ENCODE assay signal across 17 cellular contexts in genomic region chr4:41167191-41167590, GRCh38. TPM values are rescaled to one million over a fixed set of nuclear protein-coding genes. Genes with fewer than 3 reads are reported as not detected.
DNase-seq lines count a peak whose midpoint lies in the region; ATAC-seq, FAIRE-seq and TF ChIP-seq lines count a peak whose summit lies in the region.
"Had no signal": no experiment of that assay in that cellular context is flagged by ENCODE, and none has a peak within 500 bp of the region (broad histone marks: within the 10 kb centered on the region; RNA-seq: fewer than 3 reads in every experiment).

No MANE protein-coding gene starts in this region.

- H3K9me2 ChIP-seq in GM23338 (ENCODE audit: insufficient read depth), result no peaks in the 10 kb centered on the region

- peaks cover 21% of the 10 kb centered on the region for H3K4me1 ChIP-seq in GM23338 (ENCODE audit: insufficient read depth)
- no peaks in the 10 kb centered on the region for H3K4me1 ChIP-seq in astrocyte (ENCODE audit: insufficient read depth, low read length)
- H3K4me1 ChIP-seq in BE2C, result no peaks in the 10 kb centered on the region

- H3K4me2 ChIP-seq in GM23338 (no peak overlapping the region), astrocyte (ENCODE audit: low read length) (no peak overlapping the region)
- H3K4me2 ChIP-seq: KMS-11 had no signal

- DNase-seq in GM18507 (ENCODE audit: extremely low spot score, insufficient read length, low read depth) (no peak), GM23338 (ENCODE audit: low spot score) (no peak), astrocyte (ENCODE audit: low read depth) (no peak), BE2C (no peak), GOT3 (lab: John Stamatoyannopoulos, UW) (no peak)
- DNase-seq: ACHN; Calu3; CD4-positive, alpha-beta T cell; DMS79 treated with DMSO at 0.1 percent for 48 hours; GF-D8; GM23248; H9 had no signal

- H3F3A ChIP-seq in GM23338 (replicated peaks; ENCODE audit: low read depth), result no peaks in the 10 kb centered on the region

- TF ChIP-seq CTCF in GM23338 (conservative IDR thresholded peaks at IDR 0.05; ENCODE audit: low read depth in 2 of 2), result no peak
- no peak for TF ChIP-seq CTCF in astrocyte (IDR thresholded peaks at IDR 0.05; ENCODE audit: insufficient read depth, low read depth, low read length)
- TF ChIP-seq CTCF in BE2C (IDR thresholded peaks at IDR 0.05; ENCODE audit: low read depth, low read length), result no peak

- FAIRE-seq in GM18507 (lab: Jason Lieb, UNC) (peak; percentile 29), astrocyte (lab: Jason Lieb, UNC) (peak; percentile 32)
- FAIRE-seq: A204.1 had no signal

- H3K36me3 ChIP-seq in GM23338 (ENCODE audit: insufficient read depth) (no peaks in the 10 kb centered on the region), astrocyte (ENCODE audit: insufficient read depth, low read length) (no peaks in the 10 kb centered on the region), BE2C (no peaks in the 10 kb centered on the region)

- H3K27ac Mint-ChIP-seq in GM23338 (no peak overlapping the region), astrocyte (ENCODE audit: unreplicated experiment) (peak overlapping the region; percentile 8)
- H3K27ac Mint-ChIP-seq: CD4-positive, alpha-beta T cell had no signal

- H2AFZ ChIP-seq in GM23338 (no peak overlapping the region), astrocyte (ENCODE audit: low read depth, low read length) (no peak overlapping the region)
- H2AFZ ChIP-seq: GM23248 had no signal

- no peak overlapping the region for H3K27ac ChIP-seq in GM23338 (ENCODE audit: low read depth)
- no peak overlapping the region for H3K27ac ChIP-seq in astrocyte (ENCODE audit: low read depth, low read length)
- H3K27ac ChIP-seq: C4-2B, GM23248, KMS-11 had no signal

- H3K4me1 Mint-ChIP-seq in GM23338, result peaks cover 35% of the 10 kb centered on the region
- H3K4me1 Mint-ChIP-seq in astrocyte (ENCODE audit: low read depth, unreplicated experiment), result peaks cover 27% of the 10 kb centered on the region

- H3K79me2 ChIP-seq in GM23338 (replicated peaks; ENCODE audit: insufficient read depth) (peaks cover 23% of the 10 kb centered on the region), astrocyte (ENCODE audit: insufficient read depth, low read length) (peaks cover 89% of the 10 kb centered on the region)

- H3K27me3 Mint-ChIP-seq in GM23338 (ENCODE audit: insufficient read depth, low read depth, poor library complexity), result peaks cover 2% of the 10 kb centered on the region
- H3K27me3 Mint-ChIP-seq in astrocyte (ENCODE audit: low read depth, unreplicated experiment), result no peaks in the 10 kb centered on the region
- H3K27me3 Mint-ChIP-seq: CD4-positive, alpha-beta T cell had no signal

- H3K9me3 Mint-ChIP-seq in GM23338, result no peaks in the 10 kb centered on the region; the same call in 2 of the 3 replicates
- H3K9me3 Mint-ChIP-seq in astrocyte (ENCODE audit: unreplicated experiment), result peaks cover 4% of the 10 kb centered on the region
- H3K9me3 Mint-ChIP-seq: CD4-positive, alpha-beta T cell had no signal

- H3K4me3 ChIP-seq in GM23338, result no peak overlapping the region
- no peak overlapping the region for H3K4me3 ChIP-seq in astrocyte (ENCODE audit: insufficient read depth, low read depth, low read length)
- no peak overlapping the region for H3K4me3 ChIP-seq in BE2C (ENCODE audit: low read depth, low read length)
- H3K4me3 ChIP-seq: GM23248 had no signal

- no peaks in the 10 kb centered on the region for H3K9me3 ChIP-seq in astrocyte (ENCODE audit: insufficient read depth, low read depth, low read length)
- H3K9me3 ChIP-seq in BE2C, result no peaks in the 10 kb centered on the region

- ATAC-seq in GM23338 (peak; percentile 31; the same call in 1 of the 3 replicates), GM21423 (IDR thresholded peaks at IDR 0.05; ENCODE audit: unreplicated experiment) (no peak), HG03521 (IDR thresholded peaks at IDR 0.05; ENCODE audit: unreplicated experiment) (no peak)

- H3K27me3 ChIP-seq in GM23338 (ENCODE audit: insufficient read depth) (no peaks in the 10 kb centered on the region), astrocyte (ENCODE audit: insufficient read depth, low read length) (no peaks in the 10 kb centered on the region), BE2C (no peaks in the 10 kb centered on the region)

- H3K4me3 Mint-ChIP-seq in GM23338 (no peak overlapping the region), astrocyte (ENCODE audit: unreplicated experiment) (no peak overlapping the region)
- H3K4me3 Mint-ChIP-seq: CD4-positive, alpha-beta T cell; H9 had no signal

- no peak overlapping the region for H3K9ac ChIP-seq in astrocyte (ENCODE audit: low read length)
- H3K9ac ChIP-seq: GM23248, KMS-11 had no signal

- H4K20me1 ChIP-seq in GM23338 (replicated peaks; ENCODE audit: insufficient read depth) (no peaks in the 10 kb centered on the region), astrocyte (ENCODE audit: insufficient read depth, low read length) (peaks cover 19% of the 10 kb centered on the region)

- H3K36me3 Mint-ChIP-seq in GM23338 (ENCODE audit: low read depth) (peaks cover 19% of the 10 kb centered on the region; the same call in 2 of the 3 replicates), astrocyte (ENCODE audit: low read depth, unreplicated experiment) (peaks cover 27% of the 10 kb centered on the region)

TF ChIP-seq in GM23338, 12 proteins besides CTCF, POLR2A, EP300 and RAD21:
- TF ChIP-seq NANOG (IDR thresholded peaks at IDR 0.05; ENCODE audit: borderline replicate concordance) (no peak), ETS1 (IDR thresholded peaks at IDR 0.05) (no peak), ZNF462 (CRISPR knock-in tag; IDR thresholded peaks at IDR 0.05) (peak; percentile 81)

RNA-seq across cellular contexts. Expression of gene APBB2, which starts 47.2 kb away (rescaled TPM):
- 56.4 and 74.8 TPM in 2 replicates for total RNA-seq in GM23338 (2014; rRNA removed; shearing (Covaris generic))
- polyA plus RNA-seq in GM23338 (2016; fragmentation: Nextera tagmentation; extraction: Ambion mirVana), result 34.1 and 35.8 TPM in 2 replicates
- total RNA-seq in astrocyte, result 172 and 173 TPM in 2 replicates
- polyA plus RNA-seq in BE2C (2012; ENCODE audit: insufficient read depth, insufficient read length, low read depth), result 12.2 TPM
